11 cellular contexts compared by ENCODE assay signal in genomic region chr22:39290724-39291161, GRCh38. TPM values are rescaled to one million over a fixed set of nuclear protein-coding genes. Genes with fewer than 3 reads are reported as not detected.
A peak's percentile ranks its signal among the peaks of the same experiment; 100 is the strongest.
DNase-seq lines count a peak whose midpoint lies in the region; ATAC-seq and TF ChIP-seq lines count a peak whose summit lies in the region.
"Had no signal": no experiment of that assay in that cellular context is flagged by ENCODE, and none has a peak within 500 bp of the region (broad histone marks: within the 10 kb centered on the region; RNA-seq: fewer than 3 reads in every experiment).

No MANE protein-coding gene starts in this region.

- CTCF ChIA-PET in OCI-LY7 (lab: Charles Lee; ENCODE audit: unreplicated experiment), result no interaction called here

- H3K4me3 ChIP-seq in choroid plexus epithelial cell (ENCODE audit: low read depth, low read length), result no peak overlapping the region
- H3K4me3 ChIP-seq in left lung, result no peak overlapping the region
- no peak overlapping the region for H3K4me3 ChIP-seq in tibial nerve
- H3K4me3 ChIP-seq in OCI-LY7 (ENCODE audit: low read depth, low read length, poor library complexity, severe bottlenecking), result no peak overlapping the region
- H3K4me3 ChIP-seq: dorsolateral prefrontal cortex had no signal

- peak in 1 of 2 donors; percentile 49 for TF ChIP-seq EP300 in tibial nerve (IDR thresholded peaks at IDR 0.05)

- H3K27me3 ChIP-seq in left lung, result no peaks in the 10 kb centered on the region
- no peaks in the 10 kb centered on the region for H3K27me3 ChIP-seq in tibial nerve
- H3K27me3 ChIP-seq: dorsolateral prefrontal cortex had no signal

- no peaks in the 10 kb centered on the region for H3K79me2 ChIP-seq in OCI-LY7 (ENCODE audit: insufficient read depth, low read depth, low read length)

- DNase-seq in M059J (ENCODE audit: low read depth) (peak; percentile 84), choroid plexus epithelial cell (ENCODE audit: low read depth) (peak; percentile 87), left lung (peak; percentile 51 to 82), tibial nerve (ENCODE audit: low spot score in 2 of 2) (peak; percentile 66 to 78), OCI-LY7 (ENCODE audit: low spot score) (no peak), DMS153 (lab: John Stamatoyannopoulos, UW) (no peak)
- no peak for DNase-seq in activated naive CD4-positive, alpha-beta T cell (lab: John Stamatoyannopoulos, UW)
- no peak for DNase-seq in NK-92 treated with Interleukin-12 subunit alpha and Interleukin-12 subunit beta, amount 100 ng/mL, for 24 hours (lab: John Stamatoyannopoulos, UW)
- DNase-seq: dorsolateral prefrontal cortex, GF-D8, T-cell had no signal

- H3K9me3 ChIP-seq in left lung (no peaks in the 10 kb centered on the region), tibial nerve (no peaks in the 10 kb centered on the region), OCI-LY7 (ENCODE audit: low read length) (no peaks in the 10 kb centered on the region)

- no peaks in the 10 kb centered on the region for H3K9me2 ChIP-seq in OCI-LY7 (ENCODE audit: insufficient read depth, low read length)

- H3K36me3 ChIP-seq in left lung (no peaks in the 10 kb centered on the region), tibial nerve (no peaks in the 10 kb centered on the region), OCI-LY7 (ENCODE audit: insufficient read depth, low read length) (no peaks in the 10 kb centered on the region)

- POLR2A ChIA-PET in OCI-LY7 (lab: Charles Lee), result no interaction called here

- H3K4me1 ChIP-seq in left lung, result peaks cover 14 to 64% of the 10 kb centered on the region in 2 donors
- peaks cover 3 to 54% (median 24%) of the 10 kb centered on the region in 4 donors for H3K4me1 ChIP-seq in tibial nerve
- peaks cover 6% of the 10 kb centered on the region for H3K4me1 ChIP-seq in OCI-LY7 (ENCODE audit: insufficient read depth, low read length, poor library complexity, severe bottlenecking)

- no peak overlapping the region for H2AFZ ChIP-seq in OCI-LY7 (ENCODE audit: low read length)

- no peak for TF ChIP-seq POLR2A in tibial nerve (IDR thresholded peaks at IDR 0.05)

- no TSS peak for BruUV-seq in OCI-LY7 (replicated peaks; lab: Mats Ljungman, UMichigan)

- WGBS in tibial nerve, 2 donors, result 32 to 52% methylated on average over 10 to 14 of the region's 17 CpGs

- no peak overlapping the region for H3K27ac ChIP-seq in left lung
- H3K27ac ChIP-seq in tibial nerve, result peak overlapping the region; percentile 72 to 89 (median 82)
- H3K27ac ChIP-seq in OCI-LY7 (ENCODE audit: low read depth, low read length, poor library complexity, severe bottlenecking), result no peak overlapping the region

- no peak for TF ChIP-seq CTCF in choroid plexus epithelial cell (conservative IDR thresholded peaks at IDR 0.05; ENCODE audit: low read depth, low read length)
- no peak for TF ChIP-seq CTCF in left lung (IDR thresholded peaks at IDR 0.05)
- no peak for TF ChIP-seq CTCF in tibial nerve (IDR thresholded peaks at IDR 0.05)
- TF ChIP-seq CTCF in OCI-LY7 (conservative IDR thresholded peaks at IDR 0.05; ENCODE audit: low read length), result no peak

- no peaks in the 10 kb centered on the region for H4K20me1 ChIP-seq in OCI-LY7 (ENCODE audit: insufficient read depth, low read length)

- H3K4me2 ChIP-seq in OCI-LY7 (ENCODE audit: low read length), result no peak overlapping the region

- ATAC-seq in left lung, result peak; percentile 37
- ATAC-seq: T-cell had no signal

- intact Hi-C loops in left lung (cut with DNase I), result no loop called here
- intact Hi-C loops in OCI-LY7 (cut with micrococcal nuclease; ENCODE audit: unreplicated experiment), result no loop called here

RNA-seq across cellular contexts. Expression of gene RPL3, which starts 28.7 kb away (rescaled TPM):
- 627 and 755 TPM in 2 replicates for total RNA-seq in M059J (2014; rRNA removed; shearing (Covaris generic))
- total RNA-seq in left lung (1,000 to 10,000 TPM; 1,506 to 1,575 TPM), tibial nerve (1,000 to 10,000 TPM; 1,869 to 2,331 (median 1,970) TPM), OCI-LY7 (2022) (2,385 and 2,457 TPM in 2 replicates)
- total RNA-seq in OCI-LY7 (2014; rRNA removed; shearing (Covaris generic)), result 2,313 and 2,662 TPM in 2 replicates

RNA-seq across cellular contexts. Expression of gene PDGFB, which starts 46.0 kb away (rescaled TPM):
- 4.5 and 7.2 TPM in 2 replicates for total RNA-seq in M059J (2014; rRNA removed; shearing (Covaris generic))
- total RNA-seq in left lung (10 to 100 TPM; 21.9 to 28.2 TPM), tibial nerve (10 to 100 TPM in 2 of 4 donors, 1 to 10 TPM in 2; 7.5 to 22.2 (median 10.2) TPM), OCI-LY7 (2022) (0.13 and 0.27 TPM in 2 replicates)
- total RNA-seq in OCI-LY7 (2014; rRNA removed; shearing (Covaris generic)), result not detected in 2 replicates

RNA-seq across cellular contexts. Expression of gene SYNGR1, which starts 59.0 kb away (rescaled TPM):
- total RNA-seq in M059J (2014; rRNA removed; shearing (Covaris generic)), result 13.6 and 14.9 TPM in 2 replicates
- total RNA-seq in left lung, result 1 to 10 TPM; 5.5 to 7.2 TPM
- total RNA-seq in tibial nerve, result 10 to 100 TPM; 21.1 to 32.8 (median 25.5) TPM
- total RNA-seq in OCI-LY7 (2014; rRNA removed; shearing (Covaris generic)), result 9.0 and 10.2 TPM in 2 replicates
- total RNA-seq in OCI-LY7 (2022), result 22.5 and 23.3 TPM in 2 replicates

Comparison
In these comparisons a context has a peak if more than half of its experiments do, and no peak if none do; other contexts are left out.
1. DNase-seq: peak in M059J (single experiment), choroid plexus epithelial cell (single experiment), left lung (2 of 2) and tibial nerve (2 of 2); none in OCI-LY7 (single experiment), activated naive CD4-positive, alpha-beta T cell (0 of 4), DMS153 (single experiment) and NK-92 treated with Interleukin-12 subunit alpha and Interleukin-12 subunit beta, amount 100 ng/mL, for 24 hours (single experiment).
2. H3K27ac ChIP-seq: peak in tibial nerve (4 of 4); none in left lung (0 of 2) and OCI-LY7 (single experiment).